Comparison of ENCODE assay signal across 16 cellular contexts in the genomic region with DNA sequence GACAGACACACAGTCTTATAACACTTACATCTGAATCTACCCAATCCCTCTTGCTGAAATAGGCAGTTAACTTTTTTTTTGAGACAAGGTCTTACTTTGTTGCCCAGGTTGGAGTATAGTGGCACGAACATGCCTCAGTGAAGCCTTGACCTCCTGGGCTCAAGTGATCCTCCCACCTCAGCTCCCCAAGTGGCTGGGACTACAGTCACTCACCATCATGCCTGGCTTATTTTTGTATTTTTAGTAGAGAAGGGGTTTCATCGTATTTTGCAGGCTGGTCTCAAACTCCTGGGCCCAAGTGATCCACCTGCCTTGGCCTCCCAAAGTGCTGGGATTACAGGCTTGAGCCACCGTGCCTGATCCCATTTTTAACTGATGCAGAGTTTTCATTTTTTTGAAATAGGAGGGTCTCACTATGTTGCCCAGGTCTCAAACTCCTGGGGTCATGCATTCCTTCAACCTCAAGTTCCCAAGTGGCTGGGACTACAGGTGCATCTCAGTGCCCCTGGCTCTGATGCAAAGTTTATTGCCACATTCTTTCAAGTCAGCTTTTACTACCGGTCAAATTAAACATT. TPM values are rescaled to one million over a fixed set of nuclear protein-coding genes. Genes with fewer than 3 reads are reported as not detected.
DNase-seq lines count a peak whose midpoint lies in the region; ATAC-seq and TF ChIP-seq lines count a peak whose summit lies in the region.
"Had no signal": no experiment of that assay in that cellular context is flagged by ENCODE, and none has a peak within 500 bp of the region (broad histone marks: within the 10 kb centered on the region; RNA-seq: fewer than 3 reads in every experiment).

No MANE protein-coding gene starts in this region.

- H3K9me2 ChIP-seq in DOHH2 (replicated peaks; ENCODE audit: control insufficient read depth, low read length) = no peaks in the 10 kb centered on the region

- POLR2A ChIA-PET in activated CD4-positive, alpha-beta memory T cell treated with anti-CD3 and anti-CD28 coated beads for 36 hours (lab: Charles Lee) = interaction anchor here (0.8 to 1.3 kb wide), 3 partner anchors 26 to 48 kb away, joined by 3 read pairs; no protein-coding TSS in a partner anchor

- peaks cover 75% of the 10 kb centered on the region for H3K4me1 ChIP-seq in DOHH2 (ENCODE audit: control insufficient read depth, low read length)

- DNase-seq in CD14-positive monocyte (ENCODE audit: low spot score) = no peak
- no peak for DNase-seq in activated CD4-positive, alpha-beta memory T cell treated with anti-CD3 and anti-CD28 coated beads for 36 hours
- no peak for DNase-seq in left colon
- DNase-seq in GF-D8 (lab: John Stamatoyannopoulos, UW) = no peak
- DNase-seq in nucleus accumbens (lab: John Stamatoyannopoulos, UW) = no peak
- no peak for DNase-seq in HUDEP-2 (lab: John Stamatoyannopoulos, UW; ENCODE audit: unreplicated experiment in 76 of 76)
- DNase-seq: activated CD8-positive, alpha-beta memory T cell treated with anti-CD3 and anti-CD28 coated beads for 24 hours; activated effector memory CD4-positive, alpha-beta T cell treated with anti-CD3 and anti-CD28 coated beads, Interleukin-2, amount 50 U/mL, for 16 hours; AML-193; foreskin keratinocyte; GM23248; left cardiac atrium; NCI-H1417 treated with DMSO at 0.1 percent for 48 hours; ovary; stimulated activated CD4-positive, alpha-beta T cell treated with anti-CD3 and anti-CD28 coated beads, Interleukin-2, amount 100 ng/mL, for 48 hours had no signal

- peaks cover 73% of the 10 kb centered on the region for H3K4me1 Mint-ChIP-seq in CD14-positive monocyte
- peaks cover 71% of the 10 kb centered on the region for H3K4me1 Mint-ChIP-seq in activated CD4-positive, alpha-beta memory T cell treated with anti-CD3 and anti-CD28 coated beads for 36 hours (ENCODE audit: low read depth)

- peaks cover 99% of the 10 kb centered on the region for H3K79me2 ChIP-seq in DOHH2 (ENCODE audit: control insufficient read depth, low read length)

- H3F3A ChIP-seq in DOHH2 (ENCODE audit: control insufficient read depth, insufficient read depth) = peaks cover 48% of the 10 kb centered on the region

- H3K4me3 Mint-ChIP-seq in CD14-positive monocyte = peak overlapping the region in 1 of 2 donors; percentile 12
- H3K4me3 Mint-ChIP-seq in activated CD4-positive, alpha-beta memory T cell treated with anti-CD3 and anti-CD28 coated beads for 36 hours = no peak overlapping the region

- no peaks in the 10 kb centered on the region for H3K27me3 ChIP-seq in DOHH2 (ENCODE audit: control insufficient read depth, low read length)
- H3K27me3 ChIP-seq: foreskin keratinocyte, ovary had no signal

- H3K4me3 ChIP-seq in DOHH2 (ENCODE audit: low read length) = peak overlapping the region; percentile 50
- H3K4me3 ChIP-seq: GM23248, ovary had no signal

- no peaks in the 10 kb centered on the region for H3K9me3 Mint-ChIP-seq in CD14-positive monocyte
- H3K9me3 Mint-ChIP-seq in activated CD4-positive, alpha-beta memory T cell treated with anti-CD3 and anti-CD28 coated beads for 36 hours = no peaks in the 10 kb centered on the region

- H3K27me3 Mint-ChIP-seq in CD14-positive monocyte (ENCODE audit: low read depth in 3 of 3) = no peaks in the 10 kb centered on the region
- H3K27me3 Mint-ChIP-seq in activated CD4-positive, alpha-beta memory T cell treated with anti-CD3 and anti-CD28 coated beads for 36 hours = no peaks in the 10 kb centered on the region

- intact Hi-C loops in CD14-positive monocyte (cut with micrococcal nuclease) (no loop called here), left colon (cut with DNase I, micrococcal nuclease) (no loop called here)
- intact Hi-C loops in activated CD4-positive, alpha-beta memory T cell treated with anti-CD3 and anti-CD28 coated beads for 36 hours (cut with micrococcal nuclease) = no loop called here

- H4K20me1 ChIP-seq in DOHH2 (ENCODE audit: control insufficient read depth, insufficient read depth, low read depth, low read length) = no peaks in the 10 kb centered on the region; the same call in 1 of the 2 replicates

- CTCF ChIA-PET in activated CD4-positive, alpha-beta memory T cell treated with anti-CD3 and anti-CD28 coated beads for 36 hours (lab: Charles Lee) = interaction anchor here (0.6 to 1.7 kb wide), 4 partner anchors 36 to 90 kb away, joined by 3 to 7 read pairs (median 4); no protein-coding TSS in a partner anchor

- TF ChIP-seq CTCF in CD14-positive monocyte (IDR thresholded peaks at IDR 0.05) (no peak), DOHH2 (IDR thresholded peaks at IDR 0.05; ENCODE audit: low read depth, low read length, poor library complexity, severe bottlenecking) (no peak)

- H3K27ac Mint-ChIP-seq in CD14-positive monocyte = peak overlapping the region; percentile 68 to 88 (median 75)
- H3K27ac Mint-ChIP-seq in activated CD4-positive, alpha-beta memory T cell treated with anti-CD3 and anti-CD28 coated beads for 36 hours = peak overlapping the region; percentile 49

- H3K9me3 ChIP-seq in DOHH2 (ENCODE audit: control insufficient read depth, insufficient read depth, low read length) = no peaks in the 10 kb centered on the region
- H3K9me3 ChIP-seq: ovary had no signal

- H3K4me2 ChIP-seq in DOHH2 (ENCODE audit: low read length) = peak overlapping the region; percentile 51

- peaks cover 80% of the 10 kb centered on the region for H3K36me3 ChIP-seq in DOHH2 (ENCODE audit: control insufficient read depth, low read length)
- H3K36me3 ChIP-seq: ovary had no signal

- ATAC-seq in left colon = peak; percentile 24
- ATAC-seq: foreskin keratinocyte, left cardiac atrium had no signal

- peaks cover 29% of the 10 kb centered on the region in 2 donors for H3K36me3 Mint-ChIP-seq in CD14-positive monocyte
- peaks cover 26% of the 10 kb centered on the region for H3K36me3 Mint-ChIP-seq in activated CD4-positive, alpha-beta memory T cell treated with anti-CD3 and anti-CD28 coated beads for 36 hours

- H3K27ac ChIP-seq in DOHH2 (ENCODE audit: low read depth, low read length) = peak overlapping the region; percentile 95
- H3K27ac ChIP-seq: foreskin keratinocyte, GM23248, ovary had no signal

RNA-seq across cellular contexts. Expression of gene ELF1, which starts 7.6 kb away (rescaled TPM):
- 10 to 100 TPM; 83.3 TPM for polyA plus RNA-seq in CD14-positive monocyte
- 10 to 100 TPM; 70.8 to 71.2 TPM for total RNA-seq in activated CD4-positive, alpha-beta memory T cell treated with anti-CD3 and anti-CD28 coated beads for 36 hours
- 100 to 1,000 TPM in 1 of 2 donors, 10 to 100 TPM in 1; 93.5 to 104 TPM for total RNA-seq in left colon

RNA-seq across cellular contexts. Expression of gene WBP4, which starts 49.8 kb away (rescaled TPM):
- polyA plus RNA-seq in CD14-positive monocyte = 1 to 10 TPM; 2.8 to 3.8 TPM
- total RNA-seq in activated CD4-positive, alpha-beta memory T cell treated with anti-CD3 and anti-CD28 coated beads for 36 hours = 10 to 100 TPM; 12.6 to 13.5 TPM
- 1 to 10 TPM; 7.1 to 7.5 TPM for total RNA-seq in left colon
